In genomic region chr17:30905742-30906100, GRCh38 we compare ENCODE assay signal across 7 cellular contexts. TPM values are rescaled to one million over a fixed set of nuclear protein-coding genes. Genes with fewer than 3 reads are reported as not detected.
A peak's percentile ranks its signal among the peaks of the same experiment; 100 is the strongest.
DNase-seq lines count a peak whose midpoint lies in the region; ATAC-seq and TF ChIP-seq lines count a peak whose summit lies in the region.

No MANE protein-coding gene starts in this region.

- peaks cover 4% of the 10 kb centered on the region for H3K36me3 Mint-ChIP-seq in neural crest cell (ENCODE audit: low read depth)

- peak overlapping the region; percentile 93 for H3K4me3 Mint-ChIP-seq in neural crest cell

- ATAC-seq in HG02759 (IDR thresholded peaks at IDR 0.05; ENCODE audit: unreplicated experiment): peak; percentile 33

- DNase-seq in GM13976 (ENCODE audit: low spot score) (peak; percentile 53), UCSD-AML1 (lab: John Stamatoyannopoulos, UW; ENCODE audit: unreplicated experiment) (peak; percentile 61), fibroblast of gingiva (ENCODE audit: low read depth) (peak; percentile 16), neural crest cell (ENCODE audit: low read depth, low spot score) (no peak), HuH-7 (ENCODE audit: low spot score) (no peak), NCI-H345 treated with DMSO at 0.1 percent for 48 hours (lab: John Stamatoyannopoulos, UW; ENCODE audit: unreplicated experiment) (no peak)

- TF ChIP-seq CTCF in GM13976 (IDR thresholded peaks at IDR 0.05; ENCODE audit: borderline replicate concordance, control extremely low read depth, extremely low read depth, insufficient read depth, missing control alignments) (no peak), neural crest cell (conservative IDR thresholded peaks at IDR 0.05) (no peak)

- in situ Hi-C loops in GM13976 (cut with MboI; ENCODE audit: low sequenced_read_pairs, unreplicated experiment): no loop called here

- H3K27ac Mint-ChIP-seq in neural crest cell (ENCODE audit: unreplicated experiment): peak overlapping the region; percentile 95

- peaks cover 19% of the 10 kb centered on the region for H3K4me1 Mint-ChIP-seq in neural crest cell

- no peaks in the 10 kb centered on the region for H3K27me3 Mint-ChIP-seq in neural crest cell (ENCODE audit: low read depth)

- no peaks in the 10 kb centered on the region for H3K9me3 Mint-ChIP-seq in neural crest cell

RNA-seq across cellular contexts. Expression of gene TEFM, which starts 0.3 kb away (rescaled TPM):
- 10.8 and 15.0 TPM in 2 replicates for total RNA-seq in neural crest cell

RNA-seq across cellular contexts. Expression of gene ADAP2, which starts 16.0 kb away (rescaled TPM):
- 1.7 and 2.2 TPM in 2 replicates for total RNA-seq in neural crest cell

Comparison
In these comparisons a context has a peak if more than half of its experiments do, and no peak if none do; other contexts are left out.
1. DNase-seq: peak in GM13976 (single experiment), UCSD-AML1 (single experiment) and fibroblast of gingiva (single experiment); none in neural crest cell (single experiment), HuH-7 (single experiment) and NCI-H345 treated with DMSO at 0.1 percent for 48 hours (single experiment).